Comparison of ENCODE assay signal across 21 cellular contexts in the genomic region with DNA sequence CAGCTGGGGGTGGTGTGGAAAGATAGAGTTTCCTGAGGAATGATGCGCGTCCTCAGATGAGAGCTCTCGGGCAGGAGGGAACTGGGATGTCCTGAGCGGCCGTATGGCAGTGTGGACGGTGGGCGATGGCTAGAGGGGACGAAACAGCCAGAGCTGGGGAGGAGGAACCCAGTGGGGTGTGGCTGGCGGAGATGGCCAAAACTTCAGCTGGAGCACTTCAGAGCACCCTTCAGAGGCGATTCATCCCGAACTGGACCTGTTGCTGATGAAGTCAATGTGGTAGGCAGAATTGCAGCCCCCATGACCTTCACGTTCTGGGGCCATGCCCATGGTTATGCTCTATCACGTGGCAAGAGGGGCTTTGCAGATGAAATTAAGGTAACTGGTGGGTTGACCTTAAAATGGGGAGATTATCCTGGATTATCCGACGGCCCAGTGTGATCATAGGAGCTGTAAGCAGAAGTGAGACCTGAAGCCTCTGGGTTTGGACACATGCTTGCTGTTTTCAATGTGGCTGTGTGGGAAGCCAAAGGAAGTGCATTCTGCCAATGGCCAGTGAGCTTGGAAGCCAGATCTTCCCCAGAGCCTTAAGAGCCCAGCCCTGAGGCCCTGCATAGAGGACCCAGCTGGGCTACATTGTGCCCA. TPM values are rescaled to one million over a fixed set of nuclear protein-coding genes. Genes with fewer than 3 reads are reported as not detected.
DNase-seq lines count a peak whose midpoint lies in the region; ATAC-seq and TF ChIP-seq lines count a peak whose summit lies in the region.
"Had no signal": no experiment of that assay in that cellular context is flagged by ENCODE, and none has a peak within 500 bp of the region (broad histone marks: within the 10 kb centered on the region; RNA-seq: fewer than 3 reads in every experiment).

No MANE protein-coding gene starts in this region.

- peaks cover 28% of the 10 kb centered on the region for H3K36me3 Mint-ChIP-seq in activated CD8-positive, alpha-beta T cell treated with anti-CD3 and anti-CD28 coated beads for 36 hours (ENCODE audit: low read depth)
- peaks cover 24% of the 10 kb centered on the region for H3K36me3 Mint-ChIP-seq in activated CD8-positive, alpha-beta T cell treated with anti-CD3 and anti-CD28 coated beads, Interleukin-2, amount 10 ng/mL, durations not matched to agents 7 days and 5 days (ENCODE audit: low read depth)
- peaks cover 25% of the 10 kb centered on the region for H3K36me3 Mint-ChIP-seq in osteocyte (ENCODE audit: unreplicated experiment)

- H3K4me1 Mint-ChIP-seq in activated CD8-positive, alpha-beta T cell treated with anti-CD3 and anti-CD28 coated beads for 36 hours (ENCODE audit: low read depth) = no peaks in the 10 kb centered on the region
- no peaks in the 10 kb centered on the region for H3K4me1 Mint-ChIP-seq in activated CD8-positive, alpha-beta T cell treated with anti-CD3 and anti-CD28 coated beads, Interleukin-2, amount 10 ng/mL, durations not matched to agents 7 days and 5 days (ENCODE audit: low read depth)
- no peaks in the 10 kb centered on the region for H3K4me1 Mint-ChIP-seq in osteocyte (ENCODE audit: unreplicated experiment)

- H3K4me1 ChIP-seq in HEK293 (ENCODE audit: control insufficient read depth, insufficient read depth, low read length) = no peaks in the 10 kb centered on the region
- H3K4me1 ChIP-seq: BE2C, left ventricle myocardium inferior had no signal

- no peak overlapping the region for H3K4me3 Mint-ChIP-seq in activated CD8-positive, alpha-beta T cell treated with anti-CD3 and anti-CD28 coated beads for 36 hours
- no peak overlapping the region for H3K4me3 Mint-ChIP-seq in activated CD8-positive, alpha-beta T cell treated with anti-CD3 and anti-CD28 coated beads, Interleukin-2, amount 10 ng/mL, durations not matched to agents 7 days and 5 days
- H3K4me3 Mint-ChIP-seq in osteocyte (ENCODE audit: unreplicated experiment) = no peak overlapping the region

- no peak for ATAC-seq in activated CD8-positive, alpha-beta T cell treated with anti-CD3 and anti-CD28 coated beads for 36 hours
- ATAC-seq in activated CD8-positive, alpha-beta T cell treated with anti-CD3 and anti-CD28 coated beads, Interleukin-2, amount 10 ng/mL, durations not matched to agents 7 days and 5 days = no peak
- no peak for ATAC-seq in GM19035 (IDR thresholded peaks at IDR 0.05; ENCODE audit: unreplicated experiment)

- H3K9me3 ChIP-seq in HEK293 (ENCODE audit: control insufficient read depth, insufficient read depth, low read depth, low read length) = no peaks in the 10 kb centered on the region
- H3K9me3 ChIP-seq: BE2C, left ventricle myocardium inferior, thoracic aorta had no signal

- intact Hi-C loops in activated CD8-positive, alpha-beta T cell treated with anti-CD3 and anti-CD28 coated beads for 36 hours (cut with micrococcal nuclease) = no loop called here

- POLR2A ChIA-PET in activated CD8-positive, alpha-beta T cell treated with anti-CD3 and anti-CD28 coated beads for 36 hours (lab: Charles Lee) = no interaction called here
- POLR2A ChIA-PET in activated CD8-positive, alpha-beta T cell treated with anti-CD3 and anti-CD28 coated beads, Interleukin-2, amount 10 ng/mL, durations not matched to agents 7 days and 5 days (lab: Charles Lee) = no interaction called here
- POLR2A ChIA-PET in HEK293 (lab: Yijun Ruan, JAX) = no interaction called here

- TF ChIP-seq CTCF in activated CD8-positive, alpha-beta T cell treated with anti-CD3 and anti-CD28 coated beads for 36 hours (IDR thresholded peaks at IDR 0.05) = no peak
- TF ChIP-seq CTCF in HEK293 (tag by site-specific recombination; IDR thresholded peaks at IDR 0.05) (no peak), osteocyte (IDR thresholded peaks at IDR 0.05) (no peak)

- CTCF ChIA-PET in activated CD8-positive, alpha-beta T cell treated with anti-CD3 and anti-CD28 coated beads for 36 hours (lab: Charles Lee) = no interaction called here
- CTCF ChIA-PET in activated CD8-positive, alpha-beta T cell treated with anti-CD3 and anti-CD28 coated beads, Interleukin-2, amount 10 ng/mL, durations not matched to agents 7 days and 5 days (lab: Charles Lee) = interaction anchor here (1.7 kb wide), 1 partner anchor 15 kb away, joined by 6 read pairs; no protein-coding TSS in a partner anchor
- CTCF ChIA-PET in HEK293 (lab: Yijun Ruan, JAX) = interaction anchor here (1.1 kb wide), 1 partner anchor 12 kb away, joined by 6 read pairs; no protein-coding TSS in a partner anchor

- no peaks in the 10 kb centered on the region for H3K9me3 Mint-ChIP-seq in activated CD8-positive, alpha-beta T cell treated with anti-CD3 and anti-CD28 coated beads for 36 hours
- H3K9me3 Mint-ChIP-seq in activated CD8-positive, alpha-beta T cell treated with anti-CD3 and anti-CD28 coated beads, Interleukin-2, amount 10 ng/mL, durations not matched to agents 7 days and 5 days (ENCODE audit: insufficient read depth) = no peaks in the 10 kb centered on the region
- H3K9me3 Mint-ChIP-seq in osteocyte (ENCODE audit: unreplicated experiment) = no peaks in the 10 kb centered on the region

- no peak overlapping the region for H3K4me3 ChIP-seq in HEK293 (ENCODE audit: low read depth, low read length)
- H3K4me3 ChIP-seq: left ventricle myocardium inferior, SK-N-MC, thoracic aorta had no signal

- peaks cover 0 to 22% of the 10 kb centered on the region in 2 experiments; a peak in 1 of 3 replicates for H3K36me3 ChIP-seq in HEK293 (ENCODE audit: control insufficient read depth in 2 of 2, insufficient read depth in 1 of 2, low read length in 2 of 2)

- peak overlapping the region; percentile 34 for H3K27ac Mint-ChIP-seq in activated CD8-positive, alpha-beta T cell treated with anti-CD3 and anti-CD28 coated beads for 36 hours
- H3K27ac Mint-ChIP-seq in activated CD8-positive, alpha-beta T cell treated with anti-CD3 and anti-CD28 coated beads, Interleukin-2, amount 10 ng/mL, durations not matched to agents 7 days and 5 days = no peak overlapping the region
- no peak overlapping the region for H3K27ac Mint-ChIP-seq in osteocyte (ENCODE audit: unreplicated experiment)

- no peaks in the 10 kb centered on the region for H3K27me3 Mint-ChIP-seq in activated CD8-positive, alpha-beta T cell treated with anti-CD3 and anti-CD28 coated beads for 36 hours
- H3K27me3 Mint-ChIP-seq in activated CD8-positive, alpha-beta T cell treated with anti-CD3 and anti-CD28 coated beads, Interleukin-2, amount 10 ng/mL, durations not matched to agents 7 days and 5 days (ENCODE audit: low read depth) = no peaks in the 10 kb centered on the region
- H3K27me3 Mint-ChIP-seq in osteocyte (ENCODE audit: unreplicated experiment) = no peaks in the 10 kb centered on the region

- DNase-seq in activated CD8-positive, alpha-beta T cell treated with anti-CD3 and anti-CD28 coated beads for 36 hours = no peak
- DNase-seq in activated CD8-positive, alpha-beta T cell treated with anti-CD3 and anti-CD28 coated beads, Interleukin-2, amount 10 ng/mL, durations not matched to agents 7 days and 5 days = no peak
- DNase-seq in ecto neural progenitor cell (ENCODE audit: low spot score) (peak; percentile 27), osteocyte (ENCODE audit: extremely low spot score, unreplicated experiment) (peak; percentile 56), iPS-NIHi11 (ENCODE audit: low spot score) (no peak), hypothalamus (lab: John Stamatoyannopoulos, UW) (no peak)
- DNase-seq: activated naive CD4-positive, alpha-beta T cell treated with Interleukin-2 at 50 U/mL for 16 hours; BE2C; foreskin melanocyte; left ventricle myocardium inferior; NCI-H1092 treated with DMSO at 0.1 percent for 48 hours; NCI-H2171; small intestine; stimulated activated CD8-positive, alpha-beta memory T cell treated with anti-CD3 and anti-CD28 coated beads, Interleukin-4, amount 100 ng/mL, for 48 hours; T1000 had no signal

- no peak overlapping the region for H3K27ac ChIP-seq in HEK293 (ENCODE audit: extremely low read depth, low read depth, low read length)
- H3K27ac ChIP-seq: 22Rv1, epithelial cell of prostate, left ventricle myocardium inferior, SK-N-MC, thoracic aorta had no signal

TF ChIP-seq in HEK293, 187 proteins besides CTCF, POLR2A, EP300 and RAD21:
- TF ChIP-seq ZNF366 (tag by site-specific recombination; conservative IDR thresholded peaks at IDR 0.05) (no peak), SCRT2 (tag by site-specific recombination; IDR thresholded peaks at IDR 0.05) (peak; percentile 73), SCRT1 (tag by site-specific recombination; IDR thresholded peaks at IDR 0.05; ENCODE audit: borderline replicate concordance) (0 out of 2 replicates have a peak, but pooled peaks have one; percentile 8)

RNA-seq across cellular contexts. Expression of gene ATP1B3, which starts 52.3 kb away (rescaled TPM):
- total RNA-seq in activated CD8-positive, alpha-beta T cell treated with anti-CD3 and anti-CD28 coated beads for 36 hours = 100 to 1,000 TPM; 127 to 134 TPM
- 100 to 1,000 TPM; 108 to 122 TPM for total RNA-seq in activated CD8-positive, alpha-beta T cell treated with anti-CD3 and anti-CD28 coated beads, Interleukin-2, amount 10 ng/mL, durations not matched to agents 7 days and 5 days
- total RNA-seq in osteocyte = 139 and 152 TPM in 2 replicates

Comparison
In these comparisons a context has a peak if more than half of its experiments do, and no peak if none do; other contexts are left out.
1. DNase-seq: peak in ecto neural progenitor cell (single experiment) and osteocyte (single experiment); none in activated CD8-positive, alpha-beta T cell treated with anti-CD3 and anti-CD28 coated beads for 36 hours (single experiment), activated CD8-positive, alpha-beta T cell treated with anti-CD3 and anti-CD28 coated beads, Interleukin-2, amount 10 ng/mL, durations not matched to agents 7 days and 5 days (single experiment), iPS-NIHi11 (single experiment) and hypothalamus (0 of 51).